39 cellular contexts compared by ENCODE assay signal in genomic region chr1:13520985-13521384, GRCh38. TPM values are rescaled to one million over a fixed set of nuclear protein-coding genes. Genes with fewer than 3 reads are reported as not detected.
"Had no signal": no experiment of that assay in that cellular context is flagged by ENCODE, and none has a peak within 500 bp of the region (broad histone marks: within the 10 kb centered on the region; RNA-seq: fewer than 3 reads in every experiment).

No MANE protein-coding gene starts in this region.

- H3K4me1 ChIP-seq: body of pancreas, breast epithelium had no signal

- H3K9me3 Mint-ChIP-seq: activated T-cell treated with anti-CD3 and anti-CD28 coated beads, Interleukin-2, amount 50 U/mL, for 4 hours; T-helper 2 cell treated with Interferon-gamma antibody and Interleukin-4, amounts not matched to agents 5 μg/mL and 100 μg/mL, for 36 hours had no signal

- DNase-seq: activated B cell treated with CpG ODN at 0.5 μM for 24 hours; activated CD4-positive, alpha-beta memory T cell treated with anti-CD3 and anti-CD28 coated beads for 36 hours; activated CD4-positive, alpha-beta T cell treated with anti-CD3 and anti-CD28 coated beads for 4 hours; activated CD4-positive, alpha-beta T cell treated with anti-CD3 and anti-CD28 coated beads, Interleukin-2, amount 10 ng/mL, durations not matched to agents 24 days and 14 days; activated CD4-positive, alpha-beta T cell treated with anti-CD3 and anti-CD28 coated beads, Interleukin-2, amount 50 U/mL, for 1 hour; activated CD4-positive, alpha-beta T cell treated with anti-CD3 and anti-CD28 coated beads, Interleukin-2, amount 50 U/mL, for 4 hours; activated CD4-positive, CD25-positive, alpha-beta regulatory T cell treated with anti-CD3 and anti-CD28 coated beads, Interleukin-2, amount 50 U/mL, for 72 hours; activated CD8-positive, alpha-beta memory T cell treated with anti-CD3 and anti-CD28 coated beads, Interleukin-2, amount 50 U/mL, for 4 hours; activated CD8-positive, alpha-beta T cell treated with anti-CD3 and anti-CD28 coated beads for 36 hours; activated effector memory CD4-positive, alpha-beta T cell treated with anti-CD3 and anti-CD28 coated beads, Interleukin-2, amount 50 U/mL, for 16 hours; activated gamma-delta T cell treated with Interleukin-2 at 50 U/mL for 16 hours; activated naive CD4-positive, alpha-beta T cell; activated naive CD4-positive, alpha-beta T cell treated with anti-CD3 and anti-CD28 coated beads for 36 hours; activated naive CD4-positive, alpha-beta T cell treated with anti-CD3 and anti-CD28 coated beads, Interleukin-2, amount 50 U/mL, for 16 hours; activated naive CD8-positive, alpha-beta T cell treated with anti-CD3 and anti-CD28 coated beads for 36 hours; activated T-cell treated with anti-CD3 and anti-CD28 coated beads for 4 hours; activated T-cell treated with anti-CD3 and anti-CD28 coated beads, Interleukin-2, amount 50 U/mL, for 1 hour; activated T-cell treated with anti-CD3 and anti-CD28 coated beads, Interleukin-2, amount 50 U/mL, for 4 hours; activated T-cell treated with anti-CD3 and anti-CD28 coated beads, Interleukin-2, amount 50 U/mL, for 72 hours; adrenal gland; amniotic stem cell; aorta; body of pancreas; brain microvascular endothelial cell; caudate nucleus; cerebellar nuclear complex; T-helper 1 cell; T-helper 2 cell; T-helper 9 cell had no signal

- H3K4me3 Mint-ChIP-seq: activated B cell treated with CpG ODN at 0.5 μM for 24 hours; activated CD4-positive, alpha-beta memory T cell treated with anti-CD3 and anti-CD28 coated beads for 36 hours; activated CD4-positive, alpha-beta T cell treated with anti-CD3 and anti-CD28 coated beads, Interleukin-2, amount 10 ng/mL, durations not matched to agents 24 days and 14 days; activated CD8-positive, alpha-beta T cell treated with anti-CD3 and anti-CD28 coated beads for 36 hours; activated naive CD4-positive, alpha-beta T cell treated with anti-CD3 and anti-CD28 coated beads for 36 hours; activated naive CD8-positive, alpha-beta T cell treated with anti-CD3 and anti-CD28 coated beads for 36 hours; activated T-cell treated with anti-CD3 and anti-CD28 coated beads, Interleukin-2, amount 50 U/mL, for 4 hours; activated T-cell treated with anti-CD3 and anti-CD28 coated beads, Interleukin-2, amount 50 U/mL, for 72 hours; activated T-helper 1 cell treated with anti-CD3 and anti-CD28 coated beads, Interleukin-12 subunit alpha, Interleukin-12 subunit beta, Interleukin-2, Interleukin-4 antibody, amounts not matched to agents 30 ng/mL and 10 ng/mL and 1 ng/mL, durations not matched to agents 14 hours and 24 hours and 36 hours; activated T-helper 17 cell treated with anti-CD3 and anti-CD28 coated beads, Interleukin-2, amount 50 U/mL, for 72 hours; central memory CD8-positive, alpha-beta T cell; T-helper 1 cell treated with Interleukin-12 subunit alpha and Interleukin-12 subunit beta and Interleukin-4 antibody, amounts not matched to agents 30 μg/mL and 1 μg/mL, for 36 hours; T-helper 2 cell treated with Interferon-gamma antibody and Interleukin-4, amounts not matched to agents 5 μg/mL and 100 μg/mL, for 36 hours had no signal

- ATAC-seq: activated CD8-positive, alpha-beta T cell treated with anti-CD3 and anti-CD28 coated beads for 36 hours; activated naive CD4-positive, alpha-beta T cell treated with anti-CD3 and anti-CD28 coated beads, Interleukin-2, amount 50 U/mL, for 72 hours; activated T-cell treated with anti-CD3 and anti-CD28 coated beads, Interleukin-2, amount 50 U/mL, for 4 hours; activated T-cell treated with anti-CD3 and anti-CD28 coated beads, Interleukin-2, amount 50 U/mL, for 72 hours; activated T-helper 17 cell treated with anti-CD3 and anti-CD28 coated beads, Interleukin-2, amount 50 U/mL, for 72 hours; body of pancreas had no signal

- H3K27ac ChIP-seq: adrenal gland, body of pancreas, brain microvascular endothelial cell, breast epithelium, VCaP had no signal

- H3K9me3 ChIP-seq: adrenal gland, breast epithelium had no signal

- H3K27ac Mint-ChIP-seq: activated B cell treated with CpG ODN at 0.5 μM for 24 hours; activated CD4-positive, alpha-beta memory T cell treated with anti-CD3 and anti-CD28 coated beads for 36 hours; activated CD4-positive, alpha-beta T cell treated with anti-CD3 and anti-CD28 coated beads, Interleukin-2, amount 10 ng/mL, durations not matched to agents 24 days and 14 days; activated CD8-positive, alpha-beta T cell treated with anti-CD3 and anti-CD28 coated beads for 36 hours; activated naive CD4-positive, alpha-beta T cell treated with anti-CD3 and anti-CD28 coated beads for 36 hours; activated naive CD4-positive, alpha-beta T cell treated with anti-CD3 and anti-CD28 coated beads, Interleukin-2, amount 50 U/mL, for 72 hours; activated naive CD8-positive, alpha-beta T cell treated with anti-CD3 and anti-CD28 coated beads for 36 hours; activated T-cell treated with anti-CD3 and anti-CD28 coated beads, Interleukin-2, amount 50 U/mL, for 72 hours; activated T-helper 1 cell treated with anti-CD3 and anti-CD28 coated beads, Interleukin-12 subunit alpha, Interleukin-12 subunit beta, Interleukin-2, Interleukin-4 antibody, amounts not matched to agents 30 ng/mL and 10 ng/mL and 1 ng/mL, durations not matched to agents 14 hours and 24 hours and 36 hours; activated T-helper 17 cell treated with anti-CD3 and anti-CD28 coated beads, Interleukin-2, amount 50 U/mL, for 72 hours; T-helper 1 cell treated with Interleukin-12 subunit alpha and Interleukin-12 subunit beta and Interleukin-4 antibody, amounts not matched to agents 30 μg/mL and 1 μg/mL, for 36 hours; T-helper 2 cell treated with Interferon-gamma antibody and Interleukin-4, amounts not matched to agents 5 μg/mL and 100 μg/mL, for 36 hours had no signal

- H3K27me3 ChIP-seq: adrenal gland, brain microvascular endothelial cell had no signal

- H3K4me1 Mint-ChIP-seq: activated B cell treated with CpG ODN at 0.5 μM for 24 hours; activated CD4-positive, alpha-beta T cell treated with anti-CD3 and anti-CD28 coated beads, Interleukin-2, amount 10 ng/mL, durations not matched to agents 24 days and 14 days; activated naive CD8-positive, alpha-beta T cell treated with anti-CD3 and anti-CD28 coated beads for 36 hours; activated T-helper 17 cell treated with anti-CD3 and anti-CD28 coated beads, Interleukin-2, amount 50 U/mL, for 72 hours; central memory CD8-positive, alpha-beta T cell had no signal

- H3K36me3 Mint-ChIP-seq: activated CD4-positive, alpha-beta memory T cell treated with anti-CD3 and anti-CD28 coated beads for 36 hours; activated naive CD8-positive, alpha-beta T cell treated with anti-CD3 and anti-CD28 coated beads for 36 hours had no signal

- H3K4me3 ChIP-seq: adrenal gland, body of pancreas, breast epithelium had no signal

- H3K36me3 ChIP-seq: adrenal gland, brain microvascular endothelial cell, breast epithelium had no signal

RNA-seq across cellular contexts. Expression of gene LRRC38, which starts 7.2 kb away (rescaled TPM):
- total RNA-seq: activated B cell treated with CpG ODN at 0.5 μM for 24 hours; activated CD4-positive, alpha-beta memory T cell treated with anti-CD3 and anti-CD28 coated beads for 36 hours; activated CD4-positive, alpha-beta T cell treated with anti-CD3 and anti-CD28 coated beads, Interleukin-2, amount 10 ng/mL, durations not matched to agents 24 days and 14 days; activated CD8-positive, alpha-beta memory T cell treated with anti-CD3 and anti-CD28 coated beads for 36 hours; activated CD8-positive, alpha-beta T cell treated with anti-CD3 and anti-CD28 coated beads for 36 hours; activated naive CD4-positive, alpha-beta T cell treated with anti-CD3 and anti-CD28 coated beads for 36 hours; activated naive CD4-positive, alpha-beta T cell treated with anti-CD3 and anti-CD28 coated beads, Interleukin-2, amount 50 U/mL, for 72 hours; activated naive CD8-positive, alpha-beta T cell treated with anti-CD3 and anti-CD28 coated beads for 36 hours; activated T-cell treated with anti-CD3 and anti-CD28 coated beads, Interleukin-2, amount 50 U/mL, for 4 hours; activated T-cell treated with anti-CD3 and anti-CD28 coated beads, Interleukin-2, amount 50 U/mL, for 72 hours; activated T-helper 1 cell treated with anti-CD3 and anti-CD28 coated beads, Interleukin-12 subunit alpha, Interleukin-12 subunit beta, Interleukin-2, Interleukin-4 antibody, amounts not matched to agents 30 ng/mL and 10 ng/mL and 1 ng/mL, durations not matched to agents 14 hours and 24 hours and 36 hours; activated T-helper 17 cell treated with anti-CD3 and anti-CD28 coated beads, Interleukin-2, amount 50 U/mL, for 72 hours; aorta; astrocyte; body of pancreas had no signal
- polyA plus RNA-seq: aorta had no signal
